ENCODE assay signal across 10 cellular contexts in the genomic region with DNA sequence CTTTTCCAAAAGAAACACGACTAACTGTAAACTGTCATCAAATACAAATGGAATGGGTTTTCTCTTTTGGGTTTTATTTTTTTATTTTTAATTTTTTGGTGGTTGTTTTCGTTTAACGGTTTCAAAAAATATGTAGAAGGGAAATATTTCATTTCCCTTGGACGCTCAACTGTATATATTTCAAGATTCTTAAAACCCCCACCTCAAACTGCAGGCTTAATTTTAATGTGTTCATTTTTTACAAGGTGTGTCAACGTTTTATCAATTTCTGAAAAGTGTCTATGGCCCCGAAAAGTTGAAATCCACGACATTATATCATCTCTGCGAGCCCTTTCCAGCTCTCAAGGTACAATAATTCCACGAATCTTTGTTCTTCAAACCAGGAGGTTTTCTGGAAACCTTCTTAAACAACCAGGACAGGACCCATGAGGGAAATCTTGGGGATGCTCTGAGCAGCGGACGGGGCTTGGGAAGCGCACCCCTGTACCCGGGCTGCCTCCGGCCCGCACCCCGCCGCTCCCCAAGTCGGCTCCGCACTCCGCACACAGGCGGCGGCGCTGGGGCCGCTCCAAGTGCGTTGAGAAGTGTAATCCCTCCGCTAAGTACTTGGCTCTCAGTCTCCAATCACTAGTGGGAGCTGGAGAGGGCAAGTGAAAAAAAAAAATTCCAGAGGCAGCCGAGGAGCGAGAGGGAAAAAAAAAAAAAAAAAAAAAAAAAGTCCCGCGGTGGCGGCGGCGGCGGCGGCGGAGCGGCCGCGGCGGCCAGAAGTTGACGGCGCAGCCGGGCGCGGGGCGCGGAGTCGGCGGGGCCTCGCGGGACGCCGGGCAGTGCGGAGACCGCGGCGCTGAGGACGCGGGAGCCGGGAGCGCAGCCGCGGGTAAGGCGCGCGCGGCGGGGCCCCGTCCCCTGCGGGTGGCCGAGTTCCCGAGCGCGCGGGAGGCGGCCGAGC. TPM values are rescaled to one million over a fixed set of nuclear protein-coding genes. Genes with fewer than 3 reads are reported as not detected.
DNase-seq lines count a peak whose midpoint lies in the region; ATAC-seq and TF ChIP-seq lines count a peak whose summit lies in the region.
"Had no signal": no experiment of that assay in that cellular context is flagged by ENCODE, and none has a peak within 500 bp of the region (broad histone marks: within the 10 kb centered on the region; RNA-seq: fewer than 3 reads in every experiment).

A gene (plus strand): TSS at position 764 of the 949 bp plus-strand sequence. CDS start 346,470 bp downstream, outside the sequence.

- H3K27me3 ChIP-seq in HAP-1 (ENCODE audit: low read depth) = no peaks in the 10 kb centered on the region
- peaks cover 0 to 11% (median 2%) of the 10 kb centered on the region in 3 experiments for H3K27me3 ChIP-seq in neuronal stem cell (ENCODE audit: control insufficient read depth in 3 of 3, insufficient read depth in 3 of 3, low read depth in 1 of 3, low read length in 3 of 3)

- H3K27me3 Mint-ChIP-seq in activated B cell treated with CpG ODN at 0.5 μM for 24 hours = peaks cover 57% of the 10 kb centered on the region

- peak within 1 kb of the TSS; percentile 44 for H3K4me3 Mint-ChIP-seq in activated B cell treated with CpG ODN at 0.5 μM for 24 hours

- peak; percentile 29 for TF ChIP-seq CTCF in AG09309 (IDR thresholded peaks at IDR 0.05; ENCODE audit: control insufficient read depth, insufficient read depth, low read depth, low read length, missing control alignments)
- no peak for TF ChIP-seq CTCF in activated B cell treated with CpG ODN at 0.5 μM for 24 hours (IDR thresholded peaks at IDR 0.05)

- peak within 1 kb of the TSS; percentile 89 for H3K23ac ChIP-seq in neuronal stem cell (ENCODE audit: low read depth, low read length, poor library complexity)

- H3K4me1 Mint-ChIP-seq in activated B cell treated with CpG ODN at 0.5 μM for 24 hours = peaks cover 11% of the 10 kb centered on the region

- no peak within 1 kb of the TSS for H3K4ac ChIP-seq in neuronal stem cell (ENCODE audit: low read length)

- H3K36me3 ChIP-seq in HAP-1 (replicated peaks) (no peaks in the 10 kb centered on the region), neuronal stem cell (replicated peaks in 1 of 2; ENCODE audit: control insufficient read depth in 2 of 2, insufficient read depth in 2 of 2, low read length in 2 of 2) (no peaks in the 10 kb centered on the region)
- H3K36me3 ChIP-seq: neutrophil had no signal

- peak within 1 kb of the TSS; percentile 92 for H3K9ac ChIP-seq in neuronal stem cell (ENCODE audit: low read depth, low read length, poor library complexity)

- in situ Hi-C loops in HAP-1 (cut with MboI; ENCODE audit: low sequenced_read_pairs) = no loop called here

- H3K9me3 ChIP-seq in HAP-1 (no peaks in the 10 kb centered on the region), neuronal stem cell (replicated peaks in 1 of 2; ENCODE audit: control insufficient read depth in 2 of 2, insufficient read depth in 1 of 2, low read depth in 1 of 2, low read length in 2 of 2) (no peaks in the 10 kb centered on the region)
- H3K9me3 ChIP-seq: neutrophil had no signal

- H3K4me3 ChIP-seq in AG09309 (ENCODE audit: control insufficient read depth, low read depth, low read length) = peak within 1 kb of the TSS; percentile 55
- H3K4me3 ChIP-seq in HAP-1 = peak within 1 kb of the TSS; percentile 49
- H3K4me3 ChIP-seq in neuronal stem cell (ENCODE audit: low read length in 2 of 2) = peak within 1 kb of the TSS; percentile 66 to 85

- H2AK5ac ChIP-seq in neuronal stem cell (ENCODE audit: low read depth, low read length) = no peak within 1 kb of the TSS

- no peaks in the 10 kb centered on the region for H3K9me3 Mint-ChIP-seq in activated B cell treated with CpG ODN at 0.5 μM for 24 hours

- intact Hi-C loops in activated B cell treated with CpG ODN at 0.5 μM for 24 hours (cut with micrococcal nuclease) (no loop called here), posterior vena cava (cut with DNase I) (no loop called here)

- peak within 1 kb of the TSS; percentile 41 for H2BK12ac ChIP-seq in neuronal stem cell (ENCODE audit: low read length)

- H3K4me1 ChIP-seq in HAP-1 (peaks cover 12% of the 10 kb centered on the region), neuronal stem cell (ENCODE audit: control insufficient read depth in 2 of 2, insufficient read depth in 1 of 2, low read depth in 1 of 2, low read length in 2 of 2) (peaks cover 3 to 5% of the 10 kb centered on the region in 2 donors)

- H3K14ac ChIP-seq in neuronal stem cell (ENCODE audit: low read length) = peak within 1 kb of the TSS; percentile 82

- no peak within 1 kb of the TSS for H4K91ac ChIP-seq in neuronal stem cell (ENCODE audit: low read depth, low read length, poor library complexity)

- peak within 1 kb of the TSS; percentile 99 for H3K18ac ChIP-seq in neuronal stem cell (ENCODE audit: low read length)

- no peaks in the 10 kb centered on the region for H3K79me1 ChIP-seq in neuronal stem cell (ENCODE audit: low read depth, low read length)

- peak within 1 kb of the TSS; percentile 99 for H3K4me2 ChIP-seq in neuronal stem cell (ENCODE audit: insufficient read depth, low read length, poor library complexity, severe bottlenecking)

- POLR2A ChIA-PET in activated B cell treated with CpG ODN at 0.5 μM for 24 hours (lab: Charles Lee) = no interaction called here

- H2BK120ac ChIP-seq in neuronal stem cell (ENCODE audit: low read depth, low read length) = peak within 1 kb of the TSS; percentile 96

- H2AFZ ChIP-seq in neuronal stem cell (ENCODE audit: low read length) = peak within 1 kb of the TSS; percentile 94

- ATAC-seq in activated B cell treated with CpG ODN at 0.5 μM for 24 hours (ENCODE audit: low read depth) (no peak), HG03457 (IDR thresholded peaks at IDR 0.05; ENCODE audit: unreplicated experiment) (no peak), HG03159 (IDR thresholded peaks at IDR 0.05; ENCODE audit: unreplicated experiment) (no peak)
- ATAC-seq: HCT116 had no signal

- H3K36me3 Mint-ChIP-seq in activated B cell treated with CpG ODN at 0.5 μM for 24 hours (ENCODE audit: low read depth) = no peaks in the 10 kb centered on the region

- WGBS in neuronal stem cell (ENCODE audit: extremely low coverage in 2 of 2, insufficient read length in 2 of 2, insufficient replicate concordance in 1 of 2), 2 donors = no CpG with 5 or more reads among the region's 77 CpGs

- DNase-seq in AG09309 (ENCODE audit: low read depth) (peak; percentile 35), HAP-1 (ENCODE audit: low spot score in 2 of 2) (peak; percentile 65 to 74), activated B cell treated with CpG ODN at 0.5 μM for 24 hours (no peak), glomerular visceral epithelial cell (ENCODE audit: extremely low spot score) (peak; percentile 74), neuronal stem cell (ENCODE audit: low spot score) (peak; percentile 67), posterior vena cava (ENCODE audit: low spot score) (no peak)

- peak within 1 kb of the TSS; percentile 65 for H4K8ac ChIP-seq in neuronal stem cell (ENCODE audit: low read depth, low read length)

- CTCF ChIA-PET in activated B cell treated with CpG ODN at 0.5 μM for 24 hours (lab: Charles Lee) = no interaction called here

- no peak within 1 kb of the TSS for H3K27ac Mint-ChIP-seq in activated B cell treated with CpG ODN at 0.5 μM for 24 hours

- peak within 1 kb of the TSS; percentile 92 for H2BK15ac ChIP-seq in neuronal stem cell (ENCODE audit: low read length)

- no peak within 1 kb of the TSS for H3K27ac ChIP-seq in neuronal stem cell (replicated peaks; ENCODE audit: low read length)
- H3K27ac ChIP-seq: neutrophil had no signal

- H2BK5ac ChIP-seq in neuronal stem cell (ENCODE audit: low read length) = no peak within 1 kb of the TSS

RNA-seq across cellular contexts. Expression of the gene that starts here (rescaled TPM):
- total RNA-seq in activated B cell treated with CpG ODN at 0.5 μM for 24 hours = not detected in 2 replicates
- 2.4 TPM for polyA plus RNA-seq in neuronal stem cell (2013, experiment 1 of 2)
- polyA plus RNA-seq in neuronal stem cell (2013, experiment 2 of 2) = 2.5 TPM
- 10 to 100 TPM in 1 of 2 donors, 1 to 10 TPM in 1; 8.9 to 13.9 TPM for total RNA-seq in posterior vena cava

Comparison
In these comparisons a context has a peak if more than half of its experiments do, and no peak if none do; other contexts are left out.
1. DNase-seq: peak in AG09309 (single experiment), HAP-1 (2 of 2), glomerular visceral epithelial cell (single experiment) and neuronal stem cell (single experiment); none in activated B cell treated with CpG ODN at 0.5 μM for 24 hours (single experiment) and posterior vena cava (single experiment).
2. Peak in every context shown above with its lines, with median percentiles within 50 percentile points of each other: H3K4me3 ChIP-seq.